Comparison of ENCODE assay signal across 17 cellular contexts in the genomic region with DNA sequence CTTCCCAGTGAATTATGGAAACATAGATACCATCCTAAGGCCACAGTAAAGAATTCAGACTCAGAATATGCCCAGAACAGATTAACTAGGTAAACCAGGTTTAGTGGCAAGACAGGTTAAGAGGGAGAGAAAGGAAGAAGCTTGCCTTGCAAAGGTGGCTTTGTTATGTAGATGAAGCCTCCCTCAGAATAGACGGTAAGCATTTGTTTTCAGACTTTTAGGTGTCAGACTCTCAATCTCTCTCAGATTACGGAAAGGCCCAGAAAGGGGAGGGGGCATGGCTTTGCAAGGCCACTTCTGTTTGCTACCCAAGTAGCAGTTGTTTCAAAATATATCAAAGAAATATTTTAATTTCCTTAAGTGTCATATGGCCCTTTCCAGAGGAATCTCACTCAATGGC.
"Had no signal": no experiment of that assay in that cellular context is flagged by ENCODE, and none has a peak within 500 bp of the region (broad histone marks: within the 10 kb centered on the region; RNA-seq: fewer than 3 reads in every experiment).

No MANE protein-coding gene starts in this region.

- H3K4me1 Mint-ChIP-seq: naive thymus-derived CD4-positive, alpha-beta T cell; nephron progenitor cell had no signal

- H3K27ac Mint-ChIP-seq: naive thymus-derived CD4-positive, alpha-beta T cell; nephron progenitor cell had no signal

- H3K27ac ChIP-seq: coronary artery, heart left ventricle, neutrophil, stomach, thoracic aorta, transverse colon had no signal

- DNase-seq: effector CD4-positive, alpha-beta T cell; foreskin melanocyte; heart left ventricle; hippocampal formation; kidney glomerular epithelial cell; naive thymus-derived CD4-positive, alpha-beta T cell; nephron progenitor cell; posterior cingulate gyrus; small intestine; stimulated activated CD4-positive, alpha-beta T cell treated with anti-CD3 and anti-CD28 coated beads, Interleukin-12 subunit alpha, Interleukin-12 subunit beta, amount 100 ng/mL, for 4 hours; stimulated activated naive CD4-positive, alpha-beta T cell; stomach; substantia nigra; transverse colon had no signal

- H3K36me3 ChIP-seq: heart left ventricle, neutrophil, stomach, thoracic aorta, transverse colon had no signal

- H3K4me3 ChIP-seq: coronary artery, heart left ventricle, stomach, thoracic aorta, transverse colon had no signal

- H3K4me3 Mint-ChIP-seq: naive thymus-derived CD4-positive, alpha-beta T cell; nephron progenitor cell had no signal

- H3K9me3 ChIP-seq: neutrophil, stomach, thoracic aorta, transverse colon had no signal

- ATAC-seq: heart left ventricle; naive thymus-derived CD4-positive, alpha-beta T cell had no signal

- H3K27me3 ChIP-seq: heart left ventricle, neutrophil, stomach, transverse colon had no signal

- H3K9me3 Mint-ChIP-seq: nephron progenitor cell had no signal

- H3K36me3 Mint-ChIP-seq: naive thymus-derived CD4-positive, alpha-beta T cell had no signal

- H3K4me1 ChIP-seq: stomach, transverse colon had no signal
